In genomic region chr12:132711169-132711843, GRCh38 we compare ENCODE assay signal across 8 cellular contexts. TPM values are rescaled to one million over a fixed set of nuclear protein-coding genes. Genes with fewer than 3 reads are reported as not detected.
DNase-seq lines count a peak whose midpoint lies in the region; ATAC-seq and TF ChIP-seq lines count a peak whose summit lies in the region.

No MANE protein-coding gene starts in this region.

- H2AFZ ChIP-seq in GM23248: peak overlapping the region; percentile 86

- TF ChIP-seq CTCF in DOHH2 (IDR thresholded peaks at IDR 0.05; ENCODE audit: low read depth, low read length, poor library complexity, severe bottlenecking): no peak

- H3K4me2 ChIP-seq in DOHH2 (ENCODE audit: low read length): peak overlapping the region; percentile 70
- peak overlapping the region; percentile 81 for H3K4me2 ChIP-seq in GM23248 (ENCODE audit: unreplicated experiment)

- H4K20me1 ChIP-seq in DOHH2 (ENCODE audit: control insufficient read depth, insufficient read depth, low read depth, low read length) (0 out of 2 replicates have a peak, but pooled peaks cover 7% of the 10 kb centered on the region), GM23248 (ENCODE audit: insufficient read depth) (no peaks in the 10 kb centered on the region)

- H3F3A ChIP-seq in DOHH2 (ENCODE audit: control insufficient read depth, insufficient read depth) (peaks cover 8% of the 10 kb centered on the region; the same call in 1 of the 2 replicates), GM23248 (ENCODE audit: insufficient read depth) (no peaks in the 10 kb centered on the region)

- H3K4me1 ChIP-seq in DOHH2 (ENCODE audit: control insufficient read depth, low read length) (peaks cover 23% of the 10 kb centered on the region; the same call in 1 of the 2 replicates), GM23248 (ENCODE audit: insufficient read depth) (peaks cover 4% of the 10 kb centered on the region; the same call in 1 of the 2 replicates)

- peak; percentile 27 for ATAC-seq in left colon

- H3K4me1 Mint-ChIP-seq in stimulated activated naive CD8-positive, alpha-beta T cell treated with anti-CD3 and anti-CD28 coated beads, Interleukin-15, Interleukin-2, amounts not matched to agents 100 ng/mL and 50 ng/mL, for 24 hours (ENCODE audit: low read depth): peaks cover 33% of the 10 kb centered on the region

- H3K9me2 ChIP-seq in DOHH2 (replicated peaks; ENCODE audit: control insufficient read depth, low read length) (no peaks in the 10 kb centered on the region), GM23248 (ENCODE audit: insufficient read depth) (no peaks in the 10 kb centered on the region)

- no peaks in the 10 kb centered on the region for H3K27me3 ChIP-seq in DOHH2 (ENCODE audit: control insufficient read depth, low read length)
- no peaks in the 10 kb centered on the region for H3K27me3 ChIP-seq in GM23248 (replicated peaks; ENCODE audit: insufficient read depth)

- in situ Hi-C loops in GM23248 (cut with MboI): no loop called here

- H3K9me3 Mint-ChIP-seq in stimulated activated naive CD8-positive, alpha-beta T cell treated with anti-CD3 and anti-CD28 coated beads, Interleukin-15, Interleukin-2, amounts not matched to agents 100 ng/mL and 50 ng/mL, for 24 hours: peaks cover 4% of the 10 kb centered on the region

- H3K36me3 Mint-ChIP-seq in stimulated activated naive CD8-positive, alpha-beta T cell treated with anti-CD3 and anti-CD28 coated beads, Interleukin-15, Interleukin-2, amounts not matched to agents 100 ng/mL and 50 ng/mL, for 24 hours (ENCODE audit: low read depth): peaks cover 35% of the 10 kb centered on the region

- H3K4me3 ChIP-seq in DOHH2 (ENCODE audit: low read length) (peak overlapping the region; percentile 80), GM23248 (peak overlapping the region; percentile 91)

- peak overlapping the region; percentile 74 for H3K9ac ChIP-seq in GM23248

- H3K4me3 Mint-ChIP-seq in stimulated activated naive CD8-positive, alpha-beta T cell treated with anti-CD3 and anti-CD28 coated beads, Interleukin-15, Interleukin-2, amounts not matched to agents 100 ng/mL and 50 ng/mL, for 24 hours: peak overlapping the region; percentile 85

- H3K79me2 ChIP-seq in DOHH2 (ENCODE audit: control insufficient read depth, low read length) (peaks cover 84% of the 10 kb centered on the region), GM23248 (ENCODE audit: insufficient read depth) (peaks cover 42% of the 10 kb centered on the region)

- peak overlapping the region; percentile 77 for H3K27ac ChIP-seq in DOHH2 (ENCODE audit: low read depth, low read length)
- H3K27ac ChIP-seq in GM23248: peak overlapping the region; percentile 4; the same call in 1 of the 2 replicates

- H3K36me3 ChIP-seq in DOHH2 (ENCODE audit: control insufficient read depth, low read length): peaks cover 55% of the 10 kb centered on the region
- no peaks in the 10 kb centered on the region for H3K36me3 ChIP-seq in GM23248 (ENCODE audit: low read depth)

- H3K9me3 ChIP-seq in DOHH2 (ENCODE audit: control insufficient read depth, insufficient read depth, low read length): no peaks in the 10 kb centered on the region
- no peaks in the 10 kb centered on the region for H3K9me3 ChIP-seq in GM23248 (ENCODE audit: low read depth)

- DNase-seq in GM23248: peak; percentile 67
- peak; percentile 7 for DNase-seq in NCI-H1105 (lab: John Stamatoyannopoulos, UW)
- peak; percentile 45 for DNase-seq in astrocyte of the hippocampus (ENCODE audit: low read depth, low spot score)
- peak in 1 of 2 donors; percentile 46 for DNase-seq in left colon
- DNase-seq in SW 1271 (lab: John Stamatoyannopoulos, UW): no peak
- DNase-seq in putamen (ENCODE audit: low spot score): no peak

- intact Hi-C loops in left colon (cut with DNase I, micrococcal nuclease): no loop called here

- no peaks in the 10 kb centered on the region for H3K27me3 Mint-ChIP-seq in stimulated activated naive CD8-positive, alpha-beta T cell treated with anti-CD3 and anti-CD28 coated beads, Interleukin-15, Interleukin-2, amounts not matched to agents 100 ng/mL and 50 ng/mL, for 24 hours

- peak overlapping the region; percentile 71 for H3K27ac Mint-ChIP-seq in stimulated activated naive CD8-positive, alpha-beta T cell treated with anti-CD3 and anti-CD28 coated beads, Interleukin-15, Interleukin-2, amounts not matched to agents 100 ng/mL and 50 ng/mL, for 24 hours

- WGBS in GM23248 (ENCODE audit: low coverage in 1 of 2, low lambda C conversion rate in 2 of 2, missing lambda C conversion rate in 2 of 2), 2 experiments: 14% methylated on average over 44 to 45 of the region's 51 CpGs

RNA-seq across cellular contexts. Expression of gene PGAM5, which starts 0.7 kb away (rescaled TPM):
- total RNA-seq in GM23248 (2014; rRNA removed; shearing (Covaris generic)): 26.1 and 28.7 TPM in 2 replicates
- polyA plus RNA-seq in GM23248 (2016; fragmentation: Nextera tagmentation; extraction: Ambion mirVana): 10.2 and 12.0 TPM in 2 replicates
- 10 to 100 TPM; 29.7 to 40.0 TPM for total RNA-seq in left colon

RNA-seq across cellular contexts. Expression of gene PXMP2, which starts 23.9 kb away (rescaled TPM):
- 26.3 and 28.5 TPM in 2 replicates for total RNA-seq in GM23248 (2014; rRNA removed; shearing (Covaris generic))
- 36.5 and 37.2 TPM in 2 replicates for polyA plus RNA-seq in GM23248 (2016; fragmentation: Nextera tagmentation; extraction: Ambion mirVana)
- total RNA-seq in left colon: 100 to 1,000 TPM in 1 of 2 donors, 10 to 100 TPM in 1; 93.1 to 112 TPM

RNA-seq across cellular contexts. Expression of gene POLE, which starts 24.2 kb away (rescaled TPM):
- 9.5 and 16.2 TPM in 2 replicates for total RNA-seq in GM23248 (2014; rRNA removed; shearing (Covaris generic))
- polyA plus RNA-seq in GM23248 (2016; fragmentation: Nextera tagmentation; extraction: Ambion mirVana): 5.2 and 6.0 TPM in 2 replicates
- total RNA-seq in left colon: 10 to 100 TPM; 38.3 to 57.6 TPM

RNA-seq across cellular contexts. Expression of gene ANKLE2, which starts 50.3 kb away (rescaled TPM):
- total RNA-seq in GM23248 (2014; rRNA removed; shearing (Covaris generic)): 69.6 and 83.3 TPM in 2 replicates
- polyA plus RNA-seq in GM23248 (2016; fragmentation: Nextera tagmentation; extraction: Ambion mirVana): 48.3 and 49.4 TPM in 2 replicates
- total RNA-seq in left colon: 10 to 100 TPM; 41.2 to 50.0 TPM

Comparison
In these comparisons a context has a peak if more than half of its experiments do, and no peak if none do; other contexts are left out.
1. DNase-seq: peak in GM23248 (single experiment), NCI-H1105 (single experiment) and astrocyte of the hippocampus (single experiment); none in SW 1271 (0 of 2) and putamen (single experiment).